Comparison of ENCODE assay signal across 23 cellular contexts in the genomic region with DNA sequence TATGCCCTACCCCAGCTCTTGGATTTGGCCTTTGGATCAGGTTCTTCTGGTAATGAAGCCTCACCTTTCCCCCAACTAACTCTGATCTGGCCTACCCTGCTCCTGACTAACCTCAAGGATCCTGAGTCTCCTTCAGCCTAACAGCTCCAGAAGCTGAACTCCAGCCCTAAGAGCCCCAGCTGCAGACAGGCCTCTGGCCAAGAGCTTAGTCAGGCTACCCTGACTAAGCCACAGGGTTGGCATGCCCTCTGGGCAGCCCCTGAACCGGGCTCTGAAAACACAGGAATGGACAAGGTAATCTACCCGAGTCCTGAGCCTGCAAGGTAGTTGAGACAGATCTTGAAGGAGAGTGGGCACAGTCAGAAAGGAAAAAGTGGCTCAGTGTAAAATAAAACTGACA. TPM values are rescaled to one million over a fixed set of nuclear protein-coding genes. Genes with fewer than 3 reads are reported as not detected.
DNase-seq lines count a peak whose midpoint lies in the region; FAIRE-seq and TF ChIP-seq lines count a peak whose summit lies in the region.
"Had no signal": no experiment of that assay in that cellular context is flagged by ENCODE, and none has a peak within 500 bp of the region (broad histone marks: within the 10 kb centered on the region; RNA-seq: fewer than 3 reads in every experiment).

No MANE protein-coding gene starts in this region.

- intact Hi-C loops in prostate gland (cut with DNase I): no loop called here

- no peak overlapping the region for H2AK5ac ChIP-seq in mesenchymal stem cell (ENCODE audit: low read length, severe bottlenecking)

- no peak overlapping the region for H3K4me3 ChIP-seq in mesenchymal stem cell (ENCODE audit: insufficient read depth in 1 of 2, low read depth in 1 of 2, low read length in 2 of 2)
- H3K4me3 ChIP-seq in small intestine (ENCODE audit: low read depth in 1 of 2, low read length in 2 of 2): no peak overlapping the region
- H3K4me3 ChIP-seq in prostate gland: no peak overlapping the region
- H3K4me3 ChIP-seq: gastroesophageal sphincter had no signal

- no peak overlapping the region for H3K4ac ChIP-seq in mesenchymal stem cell (ENCODE audit: low read depth in 1 of 2, low read length in 2 of 2)

- no peak overlapping the region for H4K91ac ChIP-seq in mesenchymal stem cell (ENCODE audit: low read length)

- DNase-seq in AG08396 (ENCODE audit: low spot score) (peak; percentile 49), HFFc6 (no peak), astrocyte of the hippocampus (ENCODE audit: low read depth, low spot score) (peak; percentile 59), mesenchymal stem cell (no peak), NCI-H146 treated with DMSO at 0.1 percent for 48 hours (lab: John Stamatoyannopoulos, UW; ENCODE audit: unreplicated experiment) (no peak), GOT3 (lab: John Stamatoyannopoulos, UW) (no peak), small intestine (no peak), prostate gland (ENCODE audit: low spot score) (no peak)
- DNase-seq: activated CD4-positive, alpha-beta T cell treated with anti-CD3 and anti-CD28 coated beads for 4 hours; activated T-cell treated with anti-CD3 and anti-CD28 coated beads for 4 hours; central memory CD4-positive, alpha-beta T cell; effector memory CD8-positive, alpha-beta T cell; GF-D8; H9; naive thymus-derived CD8-positive, alpha-beta T cell; NCI-H146; NCI-H524 had no signal

- no peak overlapping the region for H2AFZ ChIP-seq in mesenchymal stem cell (ENCODE audit: low read depth, low read length)

- no peak overlapping the region for H3K4me2 ChIP-seq in mesenchymal stem cell (ENCODE audit: low read length, poor library complexity, severe bottlenecking)

- no peak overlapping the region for H3K18ac ChIP-seq in mesenchymal stem cell (ENCODE audit: low read depth in 1 of 2, low read length in 2 of 2)

- H4K8ac ChIP-seq in mesenchymal stem cell (ENCODE audit: low read length): peak overlapping the region; percentile 30

- H3K9me3 ChIP-seq in mesenchymal stem cell (ENCODE audit: control insufficient read depth, low read length) (no peaks in the 10 kb centered on the region), small intestine (ENCODE audit: control insufficient read depth, low read depth) (no peaks in the 10 kb centered on the region), prostate gland (no peaks in the 10 kb centered on the region)
- H3K9me3 ChIP-seq: gastroesophageal sphincter had no signal

- H3K27ac ChIP-seq in mesenchymal stem cell (ENCODE audit: low read length, poor library complexity, severe bottlenecking) (no peak overlapping the region), small intestine (ENCODE audit: low read depth in 1 of 2, low read length in 1 of 2) (no peak overlapping the region), prostate gland (no peak overlapping the region)
- H3K27ac ChIP-seq: gastroesophageal sphincter had no signal

- TF ChIP-seq CTCF in HFFc6 (IDR thresholded peaks at IDR 0.05): no peak
- TF ChIP-seq CTCF in prostate gland (IDR thresholded peaks at IDR 0.05): no peak

- no peak for TF ChIP-seq POLR2A in prostate gland (IDR thresholded peaks at IDR 0.05)

- peak overlapping the region; percentile 49 for H2BK15ac ChIP-seq in mesenchymal stem cell (ENCODE audit: low read depth, poor library complexity, severe bottlenecking)

- H2BK5ac ChIP-seq in mesenchymal stem cell (ENCODE audit: low read depth, low read length, poor library complexity, severe bottlenecking): no peak overlapping the region

- H3K14ac ChIP-seq in mesenchymal stem cell (ENCODE audit: low read length in 2 of 2): no peak overlapping the region

- H3K27me3 Mint-ChIP-seq in HFFc6 (ENCODE audit: insufficient read depth): no peaks in the 10 kb centered on the region
- H3K27me3 Mint-ChIP-seq: activated naive CD8-positive, alpha-beta T cell; effector memory CD8-positive, alpha-beta T cell; naive thymus-derived CD8-positive, alpha-beta T cell; stimulated activated naive CD8-positive, alpha-beta T cell treated with anti-CD3 and anti-CD28 coated beads, Interleukin-15, Interleukin-2, amounts not matched to agents 100 ng/mL and 50 ng/mL, for 24 hours had no signal

- H3K36me3 Mint-ChIP-seq in HFFc6 (ENCODE audit: low read depth): no peaks in the 10 kb centered on the region

- H3K9me3 Mint-ChIP-seq in HFFc6: no peaks in the 10 kb centered on the region
- H3K9me3 Mint-ChIP-seq: effector memory CD8-positive, alpha-beta T cell; H9; naive thymus-derived CD8-positive, alpha-beta T cell; stimulated activated naive CD8-positive, alpha-beta T cell treated with anti-CD3 and anti-CD28 coated beads, Interleukin-15, Interleukin-2, amounts not matched to agents 100 ng/mL and 50 ng/mL, for 24 hours had no signal

- no peak overlapping the region for H3K4me3 Mint-ChIP-seq in HFFc6
- H3K4me3 Mint-ChIP-seq: activated naive CD8-positive, alpha-beta T cell; effector memory CD8-positive, alpha-beta T cell; H9; naive thymus-derived CD8-positive, alpha-beta T cell; stimulated activated naive CD8-positive, alpha-beta T cell treated with anti-CD3 and anti-CD28 coated beads, Interleukin-15, Interleukin-2, amounts not matched to agents 100 ng/mL and 50 ng/mL, for 24 hours had no signal

- H3K23ac ChIP-seq in mesenchymal stem cell (ENCODE audit: low read length in 2 of 2): no peak overlapping the region

- H3K9ac ChIP-seq in mesenchymal stem cell (ENCODE audit: low read length): no peak overlapping the region

- peaks cover 24% of the 10 kb centered on the region for H3K4me1 Mint-ChIP-seq in HFFc6 (ENCODE audit: low read depth)

- FAIRE-seq in small intestine (lab: Jason Lieb, UNC): no peak
- FAIRE-seq: HTR-8/SVneo had no signal

- peak overlapping the region; percentile 50 for H3K27ac Mint-ChIP-seq in HFFc6
- H3K27ac Mint-ChIP-seq: activated naive CD8-positive, alpha-beta T cell; effector memory CD8-positive, alpha-beta T cell; H9; stimulated activated naive CD8-positive, alpha-beta T cell treated with anti-CD3 and anti-CD28 coated beads, Interleukin-15, Interleukin-2, amounts not matched to agents 100 ng/mL and 50 ng/mL, for 24 hours had no signal

- H3K4me1 ChIP-seq in mesenchymal stem cell (ENCODE audit: control insufficient read depth, insufficient read depth, low read depth, low read length) (peaks cover 4% of the 10 kb centered on the region), small intestine (ENCODE audit: control insufficient read depth in 2 of 2, insufficient read depth in 1 of 2, low read depth in 1 of 2, low read length in 1 of 2) (no peaks in the 10 kb centered on the region), prostate gland (replicated peaks) (no peaks in the 10 kb centered on the region)
- H3K4me1 ChIP-seq: gastroesophageal sphincter had no signal

- no peaks in the 10 kb centered on the region for H3K79me1 ChIP-seq in mesenchymal stem cell (replicated peaks; ENCODE audit: low read length, poor library complexity, severe bottlenecking)

- no peak overlapping the region for H2BK12ac ChIP-seq in mesenchymal stem cell (ENCODE audit: low read length in 2 of 2)

- 90% methylated on average over 2 of the region's 2 CpGs for WGBS in mesenchymal stem cell
- 92 to 93% (median 93%) methylated on average over 2 of the region's 2 CpGs for WGBS in small intestine, 3 donors
- 94% methylated on average over 2 of the region's 2 CpGs for WGBS in prostate gland

- H2BK120ac ChIP-seq in mesenchymal stem cell (ENCODE audit: low read depth, low read length): no peak overlapping the region

- H3K36me3 ChIP-seq in mesenchymal stem cell (ENCODE audit: control insufficient read depth in 1 of 2, insufficient read depth in 2 of 2, low read depth in 1 of 2, low read length in 2 of 2) (no peaks in the 10 kb centered on the region), small intestine (ENCODE audit: control insufficient read depth in 2 of 2, insufficient read depth in 2 of 2, low read length in 2 of 2) (no peaks in the 10 kb centered on the region), prostate gland (no peaks in the 10 kb centered on the region)
- H3K36me3 ChIP-seq: gastroesophageal sphincter had no signal

- H3K27me3 ChIP-seq in mesenchymal stem cell (ENCODE audit: control insufficient read depth in 1 of 2, insufficient read depth in 1 of 2, low read length in 2 of 2): no peaks in the 10 kb centered on the region
- no peaks in the 10 kb centered on the region for H3K27me3 ChIP-seq in small intestine (ENCODE audit: control insufficient read depth in 2 of 2, insufficient read depth in 2 of 2, low read length in 2 of 2)
- no peaks in the 10 kb centered on the region for H3K27me3 ChIP-seq in prostate gland (replicated peaks; ENCODE audit: insufficient read depth)

RNA-seq across cellular contexts. Expression of a gene that starts 29.4 kb away (rescaled TPM):
- total RNA-seq in HFFc6 (2021; fragmentation: NEBNext Ultra II Directional; extraction: Animal tissue kit (Norgen Biotek cat#: 25700)): 10 to 100 TPM; 17.8 to 25.8 (median 20.1) TPM
- 9.7 TPM for polyA plus RNA-seq in mesenchymal stem cell (2013, experiment 1 of 2)
- polyA plus RNA-seq in mesenchymal stem cell (2013, experiment 2 of 2): 9.6 TPM
- 10 to 100 TPM; 11.6 to 14.0 (median 13.8) TPM for polyA plus RNA-seq in small intestine
- 1 to 10 TPM; 4.4 to 9.1 TPM for total RNA-seq in prostate gland

RNA-seq across cellular contexts. Expression of a gene that starts 35.7 kb away (rescaled TPM):
- not detected for total RNA-seq in HFFc6 (2021; fragmentation: NEBNext Ultra II Directional; extraction: Animal tissue kit (Norgen Biotek cat#: 25700))
- polyA plus RNA-seq in mesenchymal stem cell (2013, experiment 1 of 2): not detected
- not detected for polyA plus RNA-seq in mesenchymal stem cell (2013, experiment 2 of 2)
- polyA plus RNA-seq in small intestine: under 1 TPM in 1 of 3 donors, not detected in 2; 0.45 TPM
- total RNA-seq in prostate gland: 1 to 10 TPM; 1.0 to 2.6 TPM
- total RNA-seq: gastroesophageal sphincter, lower leg skin, urinary bladder had no signal

RNA-seq across cellular contexts. Expression of a gene that starts 57.5 kb away (rescaled TPM):
- 10 to 100 TPM; 23.5 to 31.3 (median 28.4) TPM for total RNA-seq in HFFc6 (2021; fragmentation: NEBNext Ultra II Directional; extraction: Animal tissue kit (Norgen Biotek cat#: 25700))
- 13.2 TPM for polyA plus RNA-seq in mesenchymal stem cell (2013, experiment 1 of 2)
- 13.1 TPM for polyA plus RNA-seq in mesenchymal stem cell (2013, experiment 2 of 2)
- polyA plus RNA-seq in small intestine: 1 to 10 TPM; 3.6 to 6.0 (median 5.1) TPM
- 10 to 100 TPM; 38.6 to 65.5 TPM for total RNA-seq in prostate gland

Comparison
In these comparisons a context has a peak if more than half of its experiments do, and no peak if none do; other contexts are left out.
1. DNase-seq: peak in AG08396 (single experiment) and astrocyte of the hippocampus (single experiment); none in HFFc6 (single experiment), mesenchymal stem cell (single experiment), NCI-H146 treated with DMSO at 0.1 percent for 48 hours (single experiment), GOT3 (single experiment), small intestine (single experiment) and prostate gland (single experiment).